In the genomic region with DNA sequence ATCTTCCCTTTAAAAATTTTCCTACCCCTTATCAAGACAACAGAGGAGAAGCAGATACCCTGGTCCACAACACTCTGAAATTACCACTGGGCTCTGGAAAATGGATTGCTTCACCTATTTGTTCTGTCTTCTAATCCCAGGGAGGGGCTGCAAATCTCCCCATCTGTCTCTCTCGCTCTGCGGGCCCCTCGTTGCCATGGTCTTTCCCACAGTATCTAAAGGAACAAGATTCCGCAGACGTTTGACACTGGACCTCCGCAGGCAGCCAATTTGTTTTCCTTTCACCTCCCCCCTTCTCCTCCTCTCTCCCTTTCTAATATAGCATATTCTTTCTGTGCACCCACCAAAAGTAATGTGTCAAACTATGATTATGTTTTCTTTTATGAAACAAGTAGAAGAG, we compare ENCODE assay signal across 24 cellular contexts.
DNase-seq lines count a peak whose midpoint lies in the region; ATAC-seq and TF ChIP-seq lines count a peak whose summit lies in the region.
"Had no signal": no experiment of that assay in that cellular context is flagged by ENCODE, and none has a peak within 500 bp of the region (broad histone marks: within the 10 kb centered on the region; RNA-seq: fewer than 3 reads in every experiment).

No MANE protein-coding gene starts in this region.

- DNase-seq in D341Med (ENCODE audit: low spot score): peak; percentile 78
- DNase-seq in NCI-H2227 (lab: John Stamatoyannopoulos, UW; ENCODE audit: unreplicated experiment): peak; percentile 63
- DNase-seq in nephron progenitor cell: peak; percentile 49
- no peak for DNase-seq in NCI-H1417 treated with DMSO at 0.1 percent for 48 hours (lab: John Stamatoyannopoulos, UW)
- no peak for DNase-seq in SIG-M5 treated with dmso at 0.1 percent for 504 hours (lab: John Stamatoyannopoulos, UW; ENCODE audit: unreplicated experiment)
- no peak for DNase-seq in cerebellum (ENCODE audit: low spot score)
- DNase-seq: activated CD4-positive, alpha-beta T cell treated with anti-CD3 and anti-CD28 coated beads for 48 hours; activated gamma-delta T cell; activated naive CD8-positive, alpha-beta T cell treated with anti-CD3 and anti-CD28 coated beads, Interleukin-2, amount 10 ng/mL, durations not matched to agents 7 days and 5 days; activated T-cell treated with anti-CD3 and anti-CD28 coated beads, Interleukin-2, amount 50 U/mL, for 1 hour; AML-193; CD4-positive, alpha-beta T cell; GM23248; HFFc6; NCI-H1092 treated with DMSO at 0.1 percent for 48 hours; NCI-H2029 treated with DMSO at 0.1 percent for 48 hours; NCI-H446; stomach; tibial artery had no signal

- H3K4me3 Mint-ChIP-seq in brain (peak overlapping the region; percentile 31 to 73 (median 63)), nephron progenitor cell (peak overlapping the region; percentile 72)
- H3K4me3 Mint-ChIP-seq: activated naive CD8-positive, alpha-beta T cell treated with anti-CD3 and anti-CD28 coated beads, Interleukin-2, amount 10 ng/mL, durations not matched to agents 7 days and 5 days; CD4-positive, alpha-beta T cell; central memory CD8-positive, alpha-beta T cell; HFFc6; IgD-negative memory B cell had no signal

- peak overlapping the region; percentile 16 to 88 (median 80) for H3K27ac Mint-ChIP-seq in brain
- peak overlapping the region; percentile 98 for H3K27ac Mint-ChIP-seq in nephron progenitor cell
- H3K27ac Mint-ChIP-seq: activated naive CD8-positive, alpha-beta T cell treated with anti-CD3 and anti-CD28 coated beads, Interleukin-2, amount 10 ng/mL, durations not matched to agents 7 days and 5 days; CD4-positive, alpha-beta T cell; HFFc6; IgD-negative memory B cell had no signal

- H3K27me3 Mint-ChIP-seq in brain: no peaks in the 10 kb centered on the region
- H3K27me3 Mint-ChIP-seq in nephron progenitor cell (ENCODE audit: low read depth, poor library complexity): no peaks in the 10 kb centered on the region
- H3K27me3 Mint-ChIP-seq: activated naive CD8-positive, alpha-beta T cell treated with anti-CD3 and anti-CD28 coated beads, Interleukin-2, amount 10 ng/mL, durations not matched to agents 7 days and 5 days; CD4-positive, alpha-beta T cell had no signal

- H3K9me3 Mint-ChIP-seq in brain (no peaks in the 10 kb centered on the region), nephron progenitor cell (no peaks in the 10 kb centered on the region)
- H3K9me3 Mint-ChIP-seq: activated naive CD8-positive, alpha-beta T cell treated with anti-CD3 and anti-CD28 coated beads, Interleukin-2, amount 10 ng/mL, durations not matched to agents 7 days and 5 days; CD4-positive, alpha-beta T cell; central memory CD8-positive, alpha-beta T cell; HFFc6; IgD-negative memory B cell had no signal

- no peak for ATAC-seq in HG02870 (IDR thresholded peaks at IDR 0.05; ENCODE audit: unreplicated experiment)
- ATAC-seq: A549 had no signal

- peaks cover 79% of the 10 kb centered on the region for H3K4me1 Mint-ChIP-seq in brain
- peaks cover 87% of the 10 kb centered on the region for H3K4me1 Mint-ChIP-seq in nephron progenitor cell
- H3K4me1 Mint-ChIP-seq: central memory CD8-positive, alpha-beta T cell; IgD-negative memory B cell had no signal

- H3K36me3 Mint-ChIP-seq in brain (no peaks in the 10 kb centered on the region), nephron progenitor cell (ENCODE audit: low read depth) (no peaks in the 10 kb centered on the region)

- TF ChIP-seq CTCF in brain (conservative IDR thresholded peaks at IDR 0.05) (no peak), nephron progenitor cell (IDR thresholded peaks at IDR 0.05) (no peak)

Comparison
In these comparisons a context has a peak if more than half of its experiments do, and no peak if none do; other contexts are left out.
1. DNase-seq: peak in D341Med (single experiment), NCI-H2227 (single experiment) and nephron progenitor cell (single experiment); none in NCI-H1417 treated with DMSO at 0.1 percent for 48 hours (single experiment), SIG-M5 treated with dmso at 0.1 percent for 504 hours (single experiment) and cerebellum (single experiment).